1 cellular context compared by ENCODE assay signal in the genomic region with DNA sequence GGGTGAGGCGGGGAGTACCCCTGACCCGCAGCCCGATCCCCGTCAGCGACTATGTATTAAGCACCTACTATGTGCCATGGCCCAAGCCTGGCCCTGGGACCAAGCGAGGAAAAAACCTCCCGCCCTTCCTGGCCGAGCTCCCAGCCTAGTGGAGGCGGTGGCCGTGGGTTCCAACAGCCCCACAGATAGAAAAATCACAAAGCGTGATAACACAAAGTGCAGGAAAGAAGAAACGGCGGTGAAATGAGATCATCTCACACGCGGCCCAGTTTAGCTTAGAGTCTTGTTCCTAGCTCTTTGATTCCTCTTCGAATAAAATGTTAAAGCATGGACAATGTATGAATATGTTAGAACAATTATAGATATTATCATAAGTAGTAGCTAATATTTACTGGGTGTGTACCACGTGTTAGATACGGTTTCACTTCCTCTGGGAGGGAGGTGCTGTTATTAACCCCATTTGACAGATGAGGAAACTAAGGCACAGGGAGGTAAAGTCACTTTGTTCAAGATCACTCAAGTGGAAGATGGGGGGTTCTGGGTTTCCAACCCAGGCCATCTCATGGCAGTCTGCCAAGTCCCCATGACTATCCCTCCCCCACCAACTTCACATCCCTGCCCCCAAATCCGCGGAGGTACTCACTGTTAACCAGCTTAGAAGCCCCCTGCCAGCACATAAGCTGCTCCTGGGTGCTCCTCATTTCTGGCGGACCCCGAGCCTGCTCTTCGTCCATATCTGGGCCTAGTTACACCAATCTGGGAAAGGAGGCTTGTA.
TF ChIP-seq lines count a peak whose summit lies in the region.

No MANE protein-coding gene starts in this region.

TF ChIP-seq in GM12878, 131 proteins besides CTCF, POLR2A, EP300 and RAD21:
- TF ChIP-seq, protein P1, sequence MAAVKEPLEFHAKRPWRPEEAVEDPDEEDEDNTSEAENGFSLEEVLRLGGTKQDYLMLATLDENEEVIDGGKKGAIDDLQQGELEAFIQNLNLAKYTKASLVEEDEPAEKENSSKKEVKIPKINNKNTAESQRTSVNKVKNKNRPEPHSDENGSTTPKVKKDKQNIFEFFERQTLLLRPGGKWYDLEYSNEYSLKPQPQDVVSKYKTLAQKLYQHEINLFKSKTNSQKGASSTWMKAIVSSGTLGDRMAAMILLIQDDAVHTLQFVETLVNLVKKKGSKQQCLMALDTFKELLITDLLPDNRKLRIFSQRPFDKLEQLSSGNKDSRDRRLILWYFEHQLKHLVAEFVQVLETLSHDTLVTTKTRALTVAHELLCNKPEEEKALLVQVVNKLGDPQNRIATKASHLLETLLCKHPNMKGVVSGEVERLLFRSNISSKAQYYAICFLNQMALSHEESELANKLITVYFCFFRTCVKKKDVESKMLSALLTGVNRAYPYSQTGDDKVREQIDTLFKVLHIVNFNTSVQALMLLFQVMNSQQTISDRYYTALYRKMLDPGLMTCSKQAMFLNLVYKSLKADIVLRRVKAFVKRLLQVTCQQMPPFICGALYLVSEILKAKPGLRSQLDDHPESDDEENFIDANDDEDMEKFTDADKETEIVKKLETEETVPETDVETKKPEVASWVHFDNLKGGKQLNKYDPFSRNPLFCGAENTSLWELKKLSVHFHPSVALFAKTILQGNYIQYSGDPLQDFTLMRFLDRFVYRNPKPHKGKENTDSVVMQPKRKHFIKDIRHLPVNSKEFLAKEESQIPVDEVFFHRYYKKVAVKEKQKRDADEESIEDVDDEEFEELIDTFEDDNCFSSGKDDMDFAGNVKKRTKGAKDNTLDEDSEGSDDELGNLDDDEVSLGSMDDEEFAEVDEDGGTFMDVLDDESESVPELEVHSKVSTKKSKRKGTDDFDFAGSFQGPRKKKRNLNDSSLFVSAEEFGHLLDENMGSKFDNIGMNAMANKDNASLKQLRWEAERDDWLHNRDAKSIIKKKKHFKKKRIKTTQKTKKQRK (IDR thresholded peaks at IDR 0.05; ENCODE audit: low read depth, low read length), result no peak
- TF ChIP-seq ZNF384 (IDR thresholded peaks at IDR 0.05; ENCODE audit: borderline replicate concordance, low read depth, low read length) (no peak), GATAD2B (conservative IDR thresholded peaks at IDR 0.05; ENCODE audit: low read depth) (0 out of 2 replicates have a peak, but pooled peaks have one; percentile 29), WRNIP1 (IDR thresholded peaks at IDR 0.05; ENCODE audit: borderline replicate concordance, low read depth, low read length) (no peak), MEF2B (IDR thresholded peaks at IDR 0.05; ENCODE audit: partially characterized antibody, poor library complexity, severe bottlenecking) (no peak), CHD2 (IDR thresholded peaks at IDR 0.05; ENCODE audit: borderline replicate concordance, low read depth, low read length) (no peak), SUZ12 (IDR thresholded peaks at IDR 0.05; ENCODE audit: unreplicated experiment) (no peak), LARP7 (IDR thresholded peaks at IDR 0.05) (0 out of 2 replicates have a peak, but pooled peaks have one; percentile 13), GABPA (IDR thresholded peaks at IDR 0.05; ENCODE audit: low read depth) (no peak), NR2C2 (IDR thresholded peaks at IDR 0.05; ENCODE audit: borderline replicate concordance, control insufficient read depth, insufficient read length, low read depth) (no peak), CEBPB (IDR thresholded peaks at IDR 0.05; ENCODE audit: borderline replicate concordance in 1 of 2, low read depth in 2 of 2, low read length in 2 of 2) (no peak), DPF2 (IDR thresholded peaks at IDR 0.05) (peak; percentile 97), NR2F1 (conservative IDR thresholded peaks at IDR 0.05) (no peak), HDAC2 (IDR thresholded peaks at IDR 0.05) (no peak), KAT2A (conservative IDR thresholded peaks at IDR 0.05; ENCODE audit: control insufficient read depth, low read depth, low read length) (no peak), ETV6 (conservative IDR thresholded peaks at IDR 0.05 in 1 of 2, IDR thresholded peaks at IDR 0.05 in 1 of 2; ENCODE audit: borderline replicate concordance in 1 of 2, low read depth in 1 of 2) (no peak), RBBP5 (conservative IDR thresholded peaks at IDR 0.05) (no peak), NFXL1 (IDR thresholded peaks at IDR 0.05; ENCODE audit: borderline replicate concordance) (no peak), ZSCAN29 (IDR thresholded peaks at IDR 0.05) (no peak), SREBF2 (IDR thresholded peaks at IDR 0.05; ENCODE audit: low read length) (no peak), SMARCA5 (IDR thresholded peaks at IDR 0.05) (peak; percentile 53; the same call in 1 of the 2 replicates), RUNX3 (IDR thresholded peaks at IDR 0.05; ENCODE audit: low read length) (no peak), SMAD1 (IDR thresholded peaks at IDR 0.05; ENCODE audit: low read depth, partially characterized antibody) (no peak), CREB1 (IDR thresholded peaks at IDR 0.05; ENCODE audit: low read depth) (no peak), SPI1 (IDR thresholded peaks at IDR 0.05; ENCODE audit: borderline replicate concordance, insufficient read depth, low read depth, low read length) (peak; percentile 93), RAD51 (IDR thresholded peaks at IDR 0.05) (peak; percentile 69), TAF1 (IDR thresholded peaks at IDR 0.05; ENCODE audit: borderline replicate concordance, low read depth, low read length) (no peak), TCF3 (IDR thresholded peaks at IDR 0.05; ENCODE audit: borderline replicate concordance, insufficient read depth, low read depth, low read length) (no peak), ZNF622 (IDR thresholded peaks at IDR 0.05) (no peak)
- TF ChIP-seq, protein P2, sequence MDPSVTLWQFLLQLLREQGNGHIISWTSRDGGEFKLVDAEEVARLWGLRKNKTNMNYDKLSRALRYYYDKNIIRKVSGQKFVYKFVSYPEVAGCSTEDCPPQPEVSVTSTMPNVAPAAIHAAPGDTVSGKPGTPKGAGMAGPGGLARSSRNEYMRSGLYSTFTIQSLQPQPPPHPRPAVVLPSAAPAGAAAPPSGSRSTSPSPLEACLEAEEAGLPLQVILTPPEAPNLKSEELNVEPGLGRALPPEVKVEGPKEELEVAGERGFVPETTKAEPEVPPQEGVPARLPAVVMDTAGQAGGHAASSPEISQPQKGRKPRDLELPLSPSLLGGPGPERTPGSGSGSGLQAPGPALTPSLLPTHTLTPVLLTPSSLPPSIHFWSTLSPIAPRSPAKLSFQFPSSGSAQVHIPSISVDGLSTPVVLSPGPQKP (IDR thresholded peaks at IDR 0.05; ENCODE audit: low read depth, low read length), result no peak
- TF ChIP-seq, protein P3, sequence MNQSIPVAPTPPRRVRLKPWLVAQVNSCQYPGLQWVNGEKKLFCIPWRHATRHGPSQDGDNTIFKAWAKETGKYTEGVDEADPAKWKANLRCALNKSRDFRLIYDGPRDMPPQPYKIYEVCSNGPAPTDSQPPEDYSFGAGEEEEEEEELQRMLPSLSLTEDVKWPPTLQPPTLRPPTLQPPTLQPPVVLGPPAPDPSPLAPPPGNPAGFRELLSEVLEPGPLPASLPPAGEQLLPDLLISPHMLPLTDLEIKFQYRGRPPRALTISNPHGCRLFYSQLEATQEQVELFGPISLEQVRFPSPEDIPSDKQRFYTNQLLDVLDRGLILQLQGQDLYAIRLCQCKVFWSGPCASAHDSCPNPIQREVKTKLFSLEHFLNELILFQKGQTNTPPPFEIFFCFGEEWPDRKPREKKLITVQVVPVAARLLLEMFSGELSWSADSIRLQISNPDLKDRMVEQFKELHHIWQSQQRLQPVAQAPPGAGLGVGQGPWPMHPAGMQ (IDR thresholded peaks at IDR 0.05; ENCODE audit: borderline replicate concordance), result no peak
- TF ChIP-seq, protein P4, sequence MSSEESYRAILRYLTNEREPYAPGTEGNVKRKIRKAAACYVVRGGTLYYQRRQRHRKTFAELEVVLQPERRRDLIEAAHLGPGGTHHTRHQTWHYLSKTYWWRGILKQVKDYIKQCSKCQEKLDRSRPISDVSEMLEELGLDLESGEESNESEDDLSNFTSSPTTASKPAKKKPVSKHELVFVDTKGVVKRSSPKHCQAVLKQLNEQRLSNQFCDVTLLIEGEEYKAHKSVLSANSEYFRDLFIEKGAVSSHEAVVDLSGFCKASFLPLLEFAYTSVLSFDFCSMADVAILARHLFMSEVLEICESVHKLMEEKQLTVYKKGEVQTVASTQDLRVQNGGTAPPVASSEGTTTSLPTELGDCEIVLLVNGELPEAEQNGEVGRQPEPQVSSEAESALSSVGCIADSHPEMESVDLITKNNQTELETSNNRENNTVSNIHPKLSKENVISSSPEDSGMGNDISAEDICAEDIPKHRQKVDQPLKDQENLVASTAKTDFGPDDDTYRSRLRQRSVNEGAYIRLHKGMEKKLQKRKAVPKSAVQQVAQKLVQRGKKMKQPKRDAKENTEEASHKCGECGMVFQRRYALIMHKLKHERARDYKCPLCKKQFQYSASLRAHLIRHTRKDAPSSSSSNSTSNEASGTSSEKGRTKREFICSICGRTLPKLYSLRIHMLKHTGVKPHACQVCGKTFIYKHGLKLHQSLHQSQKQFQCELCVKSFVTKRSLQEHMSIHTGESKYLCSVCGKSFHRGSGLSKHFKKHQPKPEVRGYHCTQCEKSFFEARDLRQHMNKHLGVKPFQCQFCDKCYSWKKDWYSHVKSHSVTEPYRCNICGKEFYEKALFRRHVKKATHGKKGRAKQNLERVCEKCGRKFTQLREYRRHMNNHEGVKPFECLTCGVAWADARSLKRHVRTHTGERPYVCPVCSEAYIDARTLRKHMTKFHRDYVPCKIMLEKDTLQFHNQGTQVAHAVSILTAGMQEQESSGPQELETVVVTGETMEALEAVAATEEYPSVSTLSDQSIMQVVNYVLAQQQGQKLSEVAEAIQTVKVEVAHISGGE (CRISPR knock-in tag; IDR thresholded peaks at IDR 0.05), result no peak
- TF ChIP-seq, protein P5, sequence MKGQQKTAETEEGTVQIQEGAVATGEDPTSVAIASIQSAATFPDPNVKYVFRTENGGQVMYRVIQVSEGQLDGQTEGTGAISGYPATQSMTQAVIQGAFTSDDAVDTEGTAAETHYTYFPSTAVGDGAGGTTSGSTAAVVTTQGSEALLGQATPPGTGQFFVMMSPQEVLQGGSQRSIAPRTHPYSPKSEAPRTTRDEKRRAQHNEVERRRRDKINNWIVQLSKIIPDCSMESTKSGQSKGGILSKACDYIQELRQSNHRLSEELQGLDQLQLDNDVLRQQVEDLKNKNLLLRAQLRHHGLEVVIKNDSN (IDR thresholded peaks at IDR 0.05; ENCODE audit: borderline replicate concordance, extremely low read length, insufficient read depth, low read depth, low read length), result no peak
- TF ChIP-seq, protein P6, sequence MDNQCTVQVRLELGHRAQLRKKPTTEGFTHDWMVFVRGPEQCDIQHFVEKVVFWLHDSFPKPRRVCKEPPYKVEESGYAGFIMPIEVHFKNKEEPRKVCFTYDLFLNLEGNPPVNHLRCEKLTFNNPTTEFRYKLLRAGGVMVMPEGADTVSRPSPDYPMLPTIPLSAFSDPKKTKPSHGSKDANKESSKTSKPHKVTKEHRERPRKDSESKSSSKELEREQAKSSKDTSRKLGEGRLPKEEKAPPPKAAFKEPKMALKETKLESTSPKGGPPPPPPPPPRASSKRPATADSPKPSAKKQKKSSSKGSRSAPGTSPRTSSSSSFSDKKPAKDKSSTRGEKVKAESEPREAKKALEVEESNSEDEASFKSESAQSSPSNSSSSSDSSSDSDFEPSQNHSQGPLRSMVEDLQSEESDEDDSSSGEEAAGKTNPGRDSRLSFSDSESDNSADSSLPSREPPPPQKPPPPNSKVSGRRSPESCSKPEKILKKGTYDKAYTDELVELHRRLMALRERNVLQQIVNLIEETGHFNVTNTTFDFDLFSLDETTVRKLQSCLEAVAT (IDR thresholded peaks at IDR 0.05), result no peak
- TF ChIP-seq, protein P7, sequence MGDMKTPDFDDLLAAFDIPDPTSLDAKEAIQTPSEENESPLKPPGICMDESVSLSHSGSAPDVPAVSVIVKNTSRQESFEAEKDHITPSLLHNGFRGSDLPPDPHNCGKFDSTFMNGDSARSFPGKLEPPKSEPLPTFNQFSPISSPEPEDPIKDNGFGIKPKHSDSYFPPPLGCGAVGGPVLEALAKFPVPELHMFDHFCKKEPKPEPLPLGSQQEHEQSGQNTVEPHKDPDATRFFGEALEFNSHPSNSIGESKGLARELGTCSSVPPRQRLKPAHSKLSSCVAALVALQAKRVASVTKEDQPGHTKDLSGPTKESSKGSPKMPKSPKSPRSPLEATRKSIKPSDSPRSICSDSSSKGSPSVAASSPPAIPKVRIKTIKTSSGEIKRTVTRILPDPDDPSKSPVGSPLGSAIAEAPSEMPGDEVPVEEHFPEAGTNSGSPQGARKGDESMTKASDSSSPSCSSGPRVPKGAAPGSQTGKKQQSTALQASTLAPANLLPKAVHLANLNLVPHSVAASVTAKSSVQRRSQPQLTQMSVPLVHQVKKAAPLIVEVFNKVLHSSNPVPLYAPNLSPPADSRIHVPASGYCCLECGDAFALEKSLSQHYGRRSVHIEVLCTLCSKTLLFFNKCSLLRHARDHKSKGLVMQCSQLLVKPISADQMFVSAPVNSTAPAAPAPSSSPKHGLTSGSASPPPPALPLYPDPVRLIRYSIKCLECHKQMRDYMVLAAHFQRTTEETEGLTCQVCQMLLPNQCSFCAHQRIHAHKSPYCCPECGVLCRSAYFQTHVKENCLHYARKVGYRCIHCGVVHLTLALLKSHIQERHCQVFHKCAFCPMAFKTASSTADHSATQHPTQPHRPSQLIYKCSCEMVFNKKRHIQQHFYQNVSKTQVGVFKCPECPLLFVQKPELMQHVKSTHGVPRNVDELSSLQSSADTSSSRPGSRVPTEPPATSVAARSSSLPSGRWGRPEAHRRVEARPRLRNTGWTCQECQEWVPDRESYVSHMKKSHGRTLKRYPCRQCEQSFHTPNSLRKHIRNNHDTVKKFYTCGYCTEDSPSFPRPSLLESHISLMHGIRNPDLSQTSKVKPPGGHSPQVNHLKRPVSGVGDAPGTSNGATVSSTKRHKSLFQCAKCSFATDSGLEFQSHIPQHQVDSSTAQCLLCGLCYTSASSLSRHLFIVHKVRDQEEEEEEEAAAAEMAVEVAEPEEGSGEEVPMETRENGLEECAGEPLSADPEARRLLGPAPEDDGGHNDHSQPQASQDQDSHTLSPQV (IDR thresholded peaks at IDR 0.05), result no peak
